In genomic region chr1:179001451-179001850, GRCh38 we compare ENCODE assay signal across 21 cellular contexts.
"Had no signal": no experiment of that assay in that cellular context is flagged by ENCODE, and none has a peak within 500 bp of the region (broad histone marks: within the 10 kb centered on the region; RNA-seq: fewer than 3 reads in every experiment).

No MANE protein-coding gene starts in this region.

- ATAC-seq: gastroesophageal sphincter, left lobe of liver, natural killer cell had no signal

- H3K27ac ChIP-seq: epithelial cell of prostate, esophagus squamous epithelium, pancreas, thyroid gland had no signal

- DNase-seq: effector memory CD4-positive, alpha-beta T cell; esophagus squamous epithelium; foreskin fibroblast; glutamatergic neuron; islet precursor cell; mammary epithelial cell; natural killer cell; nucleus accumbens; pancreas; right cardiac atrium; small intestine; stimulated activated CD4-positive, alpha-beta T cell treated with anti-CD3 and anti-CD28 coated beads, Interleukin-12 subunit alpha, Interleukin-12 subunit beta, amount 100 ng/mL, for 4 hours; stimulated activated naive CD4-positive, alpha-beta T cell treated with Interleukin-2 at 50 U/mL for 16 hours; thyroid gland had no signal

- H3K4me3 ChIP-seq: esophagus squamous epithelium, gastroesophageal sphincter, pancreas, thyroid gland had no signal

- H3K36me3 Mint-ChIP-seq: mesothelial cell of epicardium, natural killer cell, type B pancreatic cell had no signal

- H3K36me3 ChIP-seq: esophagus squamous epithelium, gastroesophageal sphincter, pancreas, thyroid gland had no signal

- H3K27me3 ChIP-seq: esophagus squamous epithelium, gastroesophageal sphincter, pancreas, thyroid gland had no signal

- H3K4me3 Mint-ChIP-seq: mesothelial cell of epicardium, natural killer cell, neural crest cell, type B pancreatic cell had no signal

- H3K4me1 ChIP-seq: pancreas had no signal

- H3K27ac Mint-ChIP-seq: mesothelial cell of epicardium, natural killer cell, progenitor cell of endocrine pancreas, type B pancreatic cell had no signal

- H3K27me3 Mint-ChIP-seq: progenitor cell of endocrine pancreas, type B pancreatic cell had no signal

- H3K9me3 ChIP-seq: esophagus squamous epithelium, pancreas, thyroid gland had no signal

- H3K9me3 Mint-ChIP-seq: natural killer cell, neural crest cell, type B pancreatic cell had no signal
